In the genomic region with DNA sequence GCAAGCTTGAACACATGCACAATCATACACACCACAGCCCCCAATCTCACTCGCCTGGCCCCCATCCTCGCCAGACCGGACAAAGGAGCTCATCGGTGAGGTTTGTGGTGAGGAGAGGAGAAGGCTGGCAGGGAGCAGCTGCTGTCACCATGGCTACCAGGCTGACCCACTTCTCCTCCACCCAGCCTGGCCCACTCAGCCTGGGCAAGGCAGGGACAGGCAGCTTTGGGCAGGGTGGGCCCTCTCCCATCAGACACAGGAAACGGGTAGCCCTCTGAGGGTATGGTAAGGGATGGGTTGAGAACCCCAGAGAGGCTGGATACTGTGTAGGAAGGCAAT, we compare ENCODE assay signal across 23 cellular contexts. TPM values are rescaled to one million over a fixed set of nuclear protein-coding genes. Genes with fewer than 3 reads are reported as not detected.
DNase-seq lines count a peak whose midpoint lies in the region; ATAC-seq and TF ChIP-seq lines count a peak whose summit lies in the region.
"Had no signal": no experiment of that assay in that cellular context is flagged by ENCODE, and none has a peak within 500 bp of the region (broad histone marks: within the 10 kb centered on the region; RNA-seq: fewer than 3 reads in every experiment).

No MANE protein-coding gene starts in this region.

- no peak overlapping the region for H3K4me2 ChIP-seq in DND-41 (ENCODE audit: insufficient read depth, low read length)
- H3K4me2 ChIP-seq: GM23338, smooth muscle cell had no signal

- H3K4me1 ChIP-seq in DND-41 (ENCODE audit: insufficient read depth, low read length), result no peaks in the 10 kb centered on the region; the same call in 1 of the 2 replicates
- H3K4me1 ChIP-seq in ascending aorta, result peaks cover 0 to 3% of the 10 kb centered on the region in 2 donors

- DNase-seq in DND-41, result no peak
- DNase-seq in NCI-H2029 (lab: John Stamatoyannopoulos, UW), result peak; percentile 96
- DNase-seq in stimulated activated naive CD8-positive, alpha-beta T cell treated with anti-CD3 and anti-CD28 coated beads, Interleukin-15, Interleukin-2, amounts not matched to agents 100 U/mL and 50 U/mL, for 24 hours, result no peak
- DNase-seq in ascending aorta (ENCODE audit: low spot score in 2 of 2), result no peak
- DNase-seq in GM19240 (ENCODE audit: insufficient read length, low spot score), result no peak
- DNase-seq: activated B cell treated with CpG ODN at 0.5 μM for 24 hours; activated naive CD4-positive, alpha-beta T cell; activated T-cell treated with anti-CD3 and anti-CD28 coated beads, Interleukin-2, amount 50 U/mL, for 72 hours; brain microvascular endothelial cell; effector CD8-positive, alpha-beta T cell; HFFc6; kidney; midbrain; naive thymus-derived CD8-positive, alpha-beta T cell; NCI-H2171 treated with DMSO at 0.1 percent for 48 hours; NCI-H510A treated with DMSO at 0.1 percent for 48 hours; SHP77 had no signal

- H3K4me3 ChIP-seq in DND-41 (ENCODE audit: low read depth in 1 of 2, low read length in 2 of 2) (no peak overlapping the region), skin epidermis (no peak overlapping the region), ascending aorta (no peak overlapping the region)
- H3K4me3 ChIP-seq: GM12878, GM23338, smooth muscle cell had no signal

- H3K36me3 ChIP-seq in DND-41 (ENCODE audit: insufficient read depth, low read length) (peaks cover 6% of the 10 kb centered on the region), ascending aorta (peaks cover 4 to 7% of the 10 kb centered on the region in 2 donors)
- H3K36me3 ChIP-seq: brain microvascular endothelial cell had no signal

- TF ChIP-seq CTCF in DND-41 (IDR thresholded peaks at IDR 0.05; ENCODE audit: borderline replicate concordance, extremely low read depth, low read length, poor library complexity, severe bottlenecking), result no peak
- TF ChIP-seq CTCF in ascending aorta (IDR thresholded peaks at IDR 0.05), result no peak

- no peak overlapping the region for H3K9ac ChIP-seq in DND-41 (ENCODE audit: low read depth, low read length)

- intact Hi-C loops in ascending aorta (cut with DNase I), result no loop called here

- H3K27ac ChIP-seq in DND-41 (ENCODE audit: low read length) (no peak overlapping the region), cingulate gyrus (ENCODE audit: low read depth, low read length) (peak overlapping the region; percentile 84), skin epidermis (peak overlapping the region in 13 of 21 experiments; percentile 4 to 72 (median 55)), ascending aorta (no peak overlapping the region)
- H3K27ac ChIP-seq: brain microvascular endothelial cell had no signal

- peaks cover 57% of the 10 kb centered on the region for H4K20me1 ChIP-seq in DND-41 (ENCODE audit: insufficient read depth, low read length)

- no peak overlapping the region for H2AFZ ChIP-seq in DND-41 (ENCODE audit: low read depth, low read length)
- H2AFZ ChIP-seq: GM23338 had no signal

- ATAC-seq in DND-41 (ENCODE audit: insufficient read depth, low read depth) (0 out of 3 replicates have a peak, but pooled peaks have one; percentile 12), HG02852 (IDR thresholded peaks at IDR 0.05; ENCODE audit: unreplicated experiment) (no peak)
- no peak for ATAC-seq in stimulated activated naive CD8-positive, alpha-beta T cell treated with anti-CD3 and anti-CD28 coated beads, Interleukin-15, Interleukin-2, amounts not matched to agents 100 U/mL and 50 U/mL, for 24 hours
- ATAC-seq: naive thymus-derived CD8-positive, alpha-beta T cell had no signal

- 0 out of 2 replicates have a peak, but pooled peaks cover 3% of the 10 kb centered on the region for H3K79me2 ChIP-seq in DND-41 (ENCODE audit: insufficient read depth, low read length)

- H3K9me3 ChIP-seq in DND-41 (ENCODE audit: insufficient read depth, low read length, severe bottlenecking), result no peaks in the 10 kb centered on the region
- no peaks in the 10 kb centered on the region for H3K9me3 ChIP-seq in ascending aorta

- H3K27me3 ChIP-seq in DND-41 (ENCODE audit: insufficient read depth, low read length, poor library complexity) (no peaks in the 10 kb centered on the region), ascending aorta (no peaks in the 10 kb centered on the region)

RNA-seq across cellular contexts. Expression of gene RIMS3, which starts 15.9 kb away (rescaled TPM):
- total RNA-seq in ascending aorta, result 43.9 TPM

RNA-seq across cellular contexts. Expression of gene NFYC, which starts 41.9 kb away (rescaled TPM):
- total RNA-seq in ascending aorta, result 75.9 TPM

Comparison
In these comparisons a context has a peak if more than half of its experiments do, and no peak if none do; other contexts are left out.
1. H3K27ac ChIP-seq: peak in cingulate gyrus (single experiment) and skin epidermis (13 of 21); none in DND-41 (single experiment) and ascending aorta (0 of 2).